Comparison of ENCODE assay signal across 1 cellular context in genomic region chr11:35143509-35144102, GRCh38.
TF ChIP-seq lines count a peak whose summit lies in the region.

No MANE protein-coding gene starts in this region.

TF ChIP-seq in HCT116, 20 proteins besides CTCF, POLR2A, EP300 and RAD21 (continued from another document):
- TF ChIP-seq REST (IDR thresholded peaks at IDR 0.05; ENCODE audit: low read depth) (no peak), YY1 (IDR thresholded peaks at IDR 0.05; ENCODE audit: extremely low read depth, insufficient replicate concordance, low read depth, low read length) (no peak), SRF (IDR thresholded peaks at IDR 0.05; ENCODE audit: low read depth) (no peak), EZH2 (IDR thresholded peaks at IDR 0.05) (no peak), ZBTB33 (IDR thresholded peaks at IDR 0.05; ENCODE audit: extremely low read depth, insufficient replicate concordance, low read length) (no peak), ZFX (IDR thresholded peaks at IDR 0.05) (no peak)
TF ChIP-seq in HCT116: peak in this region for 0.
